Comparison of ENCODE assay signal across 8 cellular contexts in genomic region chrX:51891821-51892551, GRCh38. TPM values are rescaled to one million over a fixed set of nuclear protein-coding genes. Genes with fewer than 3 reads are reported as not detected.
A peak's percentile ranks its signal among the peaks of the same experiment; 100 is the strongest.
DNase-seq lines count a peak whose midpoint lies in the region; ATAC-seq and TF ChIP-seq lines count a peak whose summit lies in the region.

No MANE protein-coding gene starts in this region.

- H3K9me3 ChIP-seq in SU-DHL-6 (ENCODE audit: insufficient read depth, low read length) (no peaks in the 10 kb centered on the region), spleen (no peaks in the 10 kb centered on the region)

- H2AFZ ChIP-seq in SU-DHL-6 (ENCODE audit: low read depth, low read length, severe bottlenecking), result no peak overlapping the region

- H3K4me1 ChIP-seq in spleen, result peaks cover 0 to 28% (median 10%) of the 10 kb centered on the region in 6 donors

- no peaks in the 10 kb centered on the region for H3F3A ChIP-seq in SU-DHL-6 (ENCODE audit: insufficient read depth)

- peak overlapping the region; percentile 61 for H3K9ac ChIP-seq in SU-DHL-6 (ENCODE audit: low read length)

- peak overlapping the region; percentile 82 for H3K4me2 ChIP-seq in SU-DHL-6 (ENCODE audit: low read depth, low read length, poor library complexity, severe bottlenecking)

- no peak for TF ChIP-seq POLR2A in spleen (IDR thresholded peaks at IDR 0.05)

- peaks cover 18% of the 10 kb centered on the region for H3K79me2 ChIP-seq in SU-DHL-6 (ENCODE audit: insufficient read depth, low read length)

- H3K27ac ChIP-seq in SU-DHL-6 (ENCODE audit: low read depth, low read length), result peak overlapping the region; percentile 72
- peak overlapping the region in 5 of 8 donors; percentile 71 to 79 (median 76) for H3K27ac ChIP-seq in spleen

- H3K27me3 ChIP-seq in SU-DHL-6 (ENCODE audit: low read length) (no peaks in the 10 kb centered on the region), spleen (replicated peaks in 1 of 7) (no peaks in the 10 kb centered on the region)

- H3K9me2 ChIP-seq in SU-DHL-6 (replicated peaks; ENCODE audit: insufficient read depth, low read length), result no peaks in the 10 kb centered on the region

- no peaks in the 10 kb centered on the region for H4K20me1 ChIP-seq in SU-DHL-6 (ENCODE audit: low read depth, low read length)

- TF ChIP-seq CTCF in SU-DHL-6 (IDR thresholded peaks at IDR 0.05; ENCODE audit: insufficient read depth, low read length, poor library complexity, severe bottlenecking) (no peak), spleen (IDR thresholded peaks at IDR 0.05 in 8 of 11, conservative IDR thresholded peaks at IDR 0.05 in 3 of 11) (no peak)

- DNase-seq in AG20443 (ENCODE audit: low spot score) (peak; percentile 55), HCEC 1CT (peak; percentile 51), Right ventricle myocardium superior (peak; percentile 46), spleen (no peak), activated gamma-delta T cell treated with Interleukin-2 at 50 U/mL for 16 hours (no peak)

- no peaks in the 10 kb centered on the region for H3K36me3 ChIP-seq in SU-DHL-6 (ENCODE audit: low read length)
- H3K36me3 ChIP-seq in spleen, result peaks cover 0 to 8% (median 0%) of the 10 kb centered on the region in 6 donors

- ATAC-seq in Right ventricle myocardium superior (ENCODE audit: poor library complexity) (peak; percentile 40), HG02588 (IDR thresholded peaks at IDR 0.05; ENCODE audit: unreplicated experiment) (no peak)
- ATAC-seq in activated CD4-positive, CD25-positive, alpha-beta regulatory T cell treated with anti-CD3 and anti-CD28 coated beads, Interleukin-2, amount 50 U/mL, for 24 hours, result no peak

- intact Hi-C loops in Right ventricle myocardium superior (cut with DNase I), result no loop called here
- intact Hi-C loops in spleen (cut with DNase I; ENCODE audit: low total_unique reads), result no loop called here

- H3K4me3 ChIP-seq in SU-DHL-6 (ENCODE audit: insufficient read depth, low read length, poor library complexity, severe bottlenecking) (no peak overlapping the region), spleen (no peak overlapping the region)

- WGBS in spleen, 5 donors, result 22 to 61% (median 55%) methylated on average over 3 to 6 of the region's 6 CpGs

RNA-seq across cellular contexts. Expression of gene MAGED1, which starts 1.4 kb away (rescaled TPM):
- 54.8 TPM for total RNA-seq in Right ventricle myocardium superior
- 10 to 100 TPM; 41.5 to 75.5 (median 56.9) TPM for total RNA-seq in spleen
- 10 to 100 TPM; 18.8 to 25.2 (median 22.8) TPM for polyA plus RNA-seq in spleen

Comparison
In these comparisons a context has a peak if more than half of its experiments do, and no peak if none do; other contexts are left out.
1. DNase-seq: peak in AG20443 (single experiment), HCEC 1CT (single experiment) and Right ventricle myocardium superior (single experiment); none in spleen (single experiment) and activated gamma-delta T cell treated with Interleukin-2 at 50 U/mL for 16 hours (single experiment).